In the genomic region with DNA sequence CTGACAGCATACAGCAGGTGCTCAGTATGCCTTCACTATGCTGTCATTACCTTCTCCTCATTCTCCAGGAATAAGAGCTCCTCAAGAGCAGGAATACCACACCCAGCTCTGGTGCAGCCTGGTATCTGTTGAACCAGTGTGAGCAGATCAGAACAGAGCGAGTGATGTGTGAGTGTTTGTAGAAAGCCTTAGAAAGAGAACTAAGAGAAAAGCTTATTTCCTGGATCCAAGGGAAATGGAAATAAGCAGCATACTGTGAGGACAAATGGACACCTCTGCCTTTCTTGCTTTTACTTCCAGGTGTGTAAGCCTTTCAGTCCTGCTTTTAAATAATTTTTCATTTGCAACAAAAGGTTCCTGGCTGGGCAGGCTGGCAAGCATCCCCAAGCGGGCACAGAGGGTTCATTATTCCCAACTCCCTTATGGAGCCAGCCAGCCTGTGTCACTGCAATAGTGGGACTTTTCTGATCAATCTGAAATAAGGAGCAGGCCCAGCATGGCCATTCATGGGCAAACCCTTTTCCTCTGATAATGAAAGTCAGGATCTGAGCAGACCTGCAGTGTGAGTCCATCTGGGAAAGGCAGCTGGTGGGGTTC, we compare ENCODE assay signal across 21 cellular contexts.
DNase-seq lines count a peak whose midpoint lies in the region; ATAC-seq and TF ChIP-seq lines count a peak whose summit lies in the region.
"Had no signal": no experiment of that assay in that cellular context is flagged by ENCODE, and none has a peak within 500 bp of the region (broad histone marks: within the 10 kb centered on the region; RNA-seq: fewer than 3 reads in every experiment).

No MANE protein-coding gene starts in this region.

- H3K9me3 Mint-ChIP-seq in effector memory CD8-positive, alpha-beta T cell, result peaks cover 5 to 10% of the 10 kb centered on the region in 2 donors

- peak overlapping the region in 35 of 59 donors; percentile 1 to 74 (median 39) for H3K27ac ChIP-seq in dorsolateral prefrontal cortex
- H3K27ac ChIP-seq in layer of hippocampus (ENCODE audit: low read depth, low read length), result peak overlapping the region; percentile 42
- H3K27ac ChIP-seq: C4-2B, GM23248, KMS-11 had no signal

- no peak overlapping the region for H3K4me3 Mint-ChIP-seq in effector memory CD8-positive, alpha-beta T cell
- H3K4me3 Mint-ChIP-seq: CD8-positive, alpha-beta memory T cell had no signal

- peak overlapping the region in 8 of 59 donors; percentile 4 to 44 (median 18) for H3K4me3 ChIP-seq in dorsolateral prefrontal cortex
- H3K4me3 ChIP-seq: GM23248, HAP-1 had no signal

- intact Hi-C loops in dorsolateral prefrontal cortex (cut with DNase I), result loop anchor here in 1 of 2 donors (10.0 kb wide), 1 partner anchor 160 kb away; no protein-coding TSS in a partner anchor

- H3K27me3 ChIP-seq in dorsolateral prefrontal cortex (no peaks in the 10 kb centered on the region), layer of hippocampus (ENCODE audit: control insufficient read depth, insufficient read depth, low read length) (no peaks in the 10 kb centered on the region)

- no peak overlapping the region for H3K27ac Mint-ChIP-seq in effector memory CD8-positive, alpha-beta T cell
- H3K27ac Mint-ChIP-seq: CD8-positive, alpha-beta memory T cell had no signal

- peaks cover 22 to 23% of the 10 kb centered on the region in 2 donors for H3K27me3 Mint-ChIP-seq in effector memory CD8-positive, alpha-beta T cell

- no peaks in the 10 kb centered on the region for H3K36me3 Mint-ChIP-seq in effector memory CD8-positive, alpha-beta T cell (ENCODE audit: insufficient read depth)

- DNase-seq in NCI-H82 (lab: John Stamatoyannopoulos, UW) (peak; percentile 3), NCI-H82 treated with DMSO at 0.1 percent for 48 hours (lab: John Stamatoyannopoulos, UW; ENCODE audit: unreplicated experiment) (no peak), dorsolateral prefrontal cortex (peak in 6 of 10 donors; percentile 18 to 51 (median 43)), NCI-H446 treated with DMSO at 0.1 percent for 48 hours (lab: John Stamatoyannopoulos, UW) (no peak)
- no peak for DNase-seq in effector memory CD8-positive, alpha-beta T cell
- DNase-seq: 8988T; Calu3; CD8-positive, alpha-beta memory T cell; DMS153; GM23248; NCI-H1105; NCI-H146; NCI-H2029; SIG-M5; SK-N-SH had no signal

- no peak for TF ChIP-seq CTCF in dorsolateral prefrontal cortex (IDR thresholded peaks at IDR 0.05 in 54 of 56, conservative IDR thresholded peaks at IDR 0.05 in 2 of 56; ENCODE audit: low read depth in 1 of 56, partially characterized antibody in 56 of 56)

- H3K4me1 Mint-ChIP-seq in effector memory CD8-positive, alpha-beta T cell (ENCODE audit: low read depth in 2 of 2), result no peaks in the 10 kb centered on the region
- H3K4me1 Mint-ChIP-seq: CD8-positive, alpha-beta memory T cell had no signal

- no peak for ATAC-seq in HG03460 (IDR thresholded peaks at IDR 0.05; ENCODE audit: unreplicated experiment)
- no peak for ATAC-seq in effector memory CD8-positive, alpha-beta T cell (replicated peaks)
- ATAC-seq: Panc1 had no signal

Comparison
In these comparisons a context has a peak if more than half of its experiments do, and no peak if none do; other contexts are left out.
1. DNase-seq: peak in NCI-H82 (single experiment) and dorsolateral prefrontal cortex (6 of 10); none in NCI-H82 treated with DMSO at 0.1 percent for 48 hours (single experiment), NCI-H446 treated with DMSO at 0.1 percent for 48 hours (single experiment) and effector memory CD8-positive, alpha-beta T cell (0 of 3).